Comparison of ENCODE assay signal across 8 cellular contexts in genomic region chr20:47784599-47785320, GRCh38. TPM values are rescaled to one million over a fixed set of nuclear protein-coding genes. Genes with fewer than 3 reads are reported as not detected.
DNase-seq lines count a peak whose midpoint lies in the region; ATAC-seq, FAIRE-seq and TF ChIP-seq lines count a peak whose summit lies in the region.

No MANE protein-coding gene starts in this region.

- DNase-seq in activated naive CD4-positive, alpha-beta T cell (lab: John Stamatoyannopoulos, UW): no peak
- no peak for DNase-seq in activated naive CD4-positive, alpha-beta T cell treated with anti-CD3 and anti-CD28 coated beads, Interleukin-2, amount 50 U/mL, for 72 hours (ENCODE audit: low spot score in 2 of 2)
- DNase-seq in right cardiac atrium: peak; percentile 68 to 80 (median 75)
- DNase-seq in retinal pigment epithelial cell (ENCODE audit: low read depth): no peak
- no peak for DNase-seq in D721Med (ENCODE audit: insufficient read length, low spot score)
- no peak for DNase-seq in activated T-helper 2 cell treated with anti-CD3 and anti-CD28 coated beads, Interferon-gamma antibody, Interleukin-2, Interleukin-4, amounts not matched to agents 10 μg/mL and 5 μg/mL and 100 μg/mL, durations not matched to agents 14 hours and 24 hours and 36 hours (ENCODE audit: low spot score)
- DNase-seq in DMS53 treated with DMSO at 0.1 percent for 48 hours (lab: John Stamatoyannopoulos, UW; ENCODE audit: unreplicated experiment): no peak

- H3K4me1 Mint-ChIP-seq in activated naive CD4-positive, alpha-beta T cell treated with anti-CD3 and anti-CD28 coated beads, Interleukin-2, amount 50 U/mL, for 24 hours: peaks cover 17% of the 10 kb centered on the region
- H3K4me1 Mint-ChIP-seq in activated T-helper 2 cell treated with anti-CD3 and anti-CD28 coated beads, Interferon-gamma antibody, Interleukin-2, Interleukin-4, amounts not matched to agents 10 μg/mL and 5 μg/mL and 100 μg/mL, durations not matched to agents 14 hours and 24 hours and 36 hours (ENCODE audit: low read depth): peaks cover 2% of the 10 kb centered on the region

- peak overlapping the region; percentile 57 for H3K4me3 Mint-ChIP-seq in activated naive CD4-positive, alpha-beta T cell treated with anti-CD3 and anti-CD28 coated beads, Interleukin-2, amount 50 U/mL, for 24 hours
- H3K4me3 Mint-ChIP-seq in activated T-helper 2 cell treated with anti-CD3 and anti-CD28 coated beads, Interferon-gamma antibody, Interleukin-2, Interleukin-4, amounts not matched to agents 10 μg/mL and 5 μg/mL and 100 μg/mL, durations not matched to agents 14 hours and 24 hours and 36 hours (ENCODE audit: low read depth): no peak overlapping the region

- no peaks in the 10 kb centered on the region for H3K9me3 ChIP-seq in right cardiac atrium (ENCODE audit: control insufficient read depth, low read length)

- no peaks in the 10 kb centered on the region for H3K27me3 ChIP-seq in right cardiac atrium (ENCODE audit: control insufficient read depth, insufficient read depth)

- TF ChIP-seq CTCF in retinal pigment epithelial cell (conservative IDR thresholded peaks at IDR 0.05; ENCODE audit: low read depth, low read length): peak; percentile 30
- no peak for TF ChIP-seq CTCF in D721Med (IDR thresholded peaks at IDR 0.05; ENCODE audit: insufficient read depth, missing control alignments)

- intact Hi-C loops in right cardiac atrium (cut with DNase I): loop anchor here in 2 of 4 donors (5.0 to 10.0 kb wide), 2 partner anchors 110 to 838 kb away; no protein-coding TSS in a partner anchor
- intact Hi-C loops in activated T-helper 2 cell treated with anti-CD3 and anti-CD28 coated beads, Interferon-gamma antibody, Interleukin-2, Interleukin-4, amounts not matched to agents 10 μg/mL and 5 μg/mL and 100 μg/mL, durations not matched to agents 14 hours and 24 hours and 36 hours (cut with micrococcal nuclease): no loop called here

- ATAC-seq in activated naive CD4-positive, alpha-beta T cell treated with anti-CD3 and anti-CD28 coated beads, Interleukin-2, amount 50 U/mL, for 72 hours: peak; percentile 14 to 47
- peak; percentile 61 to 83 for ATAC-seq in right cardiac atrium

- H3K4me3 ChIP-seq in right cardiac atrium (ENCODE audit: low read length): peak overlapping the region; percentile 82
- H3K4me3 ChIP-seq in retinal pigment epithelial cell (ENCODE audit: low read length): peak overlapping the region; percentile 46

- no peaks in the 10 kb centered on the region for H3K36me3 Mint-ChIP-seq in activated naive CD4-positive, alpha-beta T cell treated with anti-CD3 and anti-CD28 coated beads, Interleukin-2, amount 50 U/mL, for 24 hours
- H3K36me3 Mint-ChIP-seq in activated naive CD4-positive, alpha-beta T cell treated with anti-CD3 and anti-CD28 coated beads, Interleukin-2, amount 50 U/mL, for 72 hours: no peaks in the 10 kb centered on the region
- no peaks in the 10 kb centered on the region for H3K36me3 Mint-ChIP-seq in activated T-helper 2 cell treated with anti-CD3 and anti-CD28 coated beads, Interferon-gamma antibody, Interleukin-2, Interleukin-4, amounts not matched to agents 10 μg/mL and 5 μg/mL and 100 μg/mL, durations not matched to agents 14 hours and 24 hours and 36 hours (ENCODE audit: low read depth)

- no peaks in the 10 kb centered on the region for H3K9me3 Mint-ChIP-seq in activated naive CD4-positive, alpha-beta T cell treated with anti-CD3 and anti-CD28 coated beads, Interleukin-2, amount 50 U/mL, for 24 hours
- H3K9me3 Mint-ChIP-seq in activated naive CD4-positive, alpha-beta T cell treated with anti-CD3 and anti-CD28 coated beads, Interleukin-2, amount 50 U/mL, for 72 hours: no peaks in the 10 kb centered on the region
- H3K9me3 Mint-ChIP-seq in activated T-helper 2 cell treated with anti-CD3 and anti-CD28 coated beads, Interferon-gamma antibody, Interleukin-2, Interleukin-4, amounts not matched to agents 10 μg/mL and 5 μg/mL and 100 μg/mL, durations not matched to agents 14 hours and 24 hours and 36 hours: no peaks in the 10 kb centered on the region

- H3K27ac Mint-ChIP-seq in activated naive CD4-positive, alpha-beta T cell treated with anti-CD3 and anti-CD28 coated beads, Interleukin-2, amount 50 U/mL, for 24 hours: no peak overlapping the region
- H3K27ac Mint-ChIP-seq in activated naive CD4-positive, alpha-beta T cell treated with anti-CD3 and anti-CD28 coated beads, Interleukin-2, amount 50 U/mL, for 72 hours: no peak overlapping the region
- H3K27ac Mint-ChIP-seq in activated T-helper 2 cell treated with anti-CD3 and anti-CD28 coated beads, Interferon-gamma antibody, Interleukin-2, Interleukin-4, amounts not matched to agents 10 μg/mL and 5 μg/mL and 100 μg/mL, durations not matched to agents 14 hours and 24 hours and 36 hours: no peak overlapping the region

- no peak for FAIRE-seq in D721Med (lab: Jason Lieb, UNC)

- H3K27ac ChIP-seq in right cardiac atrium (ENCODE audit: low read length): peak overlapping the region; percentile 33

- peaks cover 42% of the 10 kb centered on the region for H3K27me3 Mint-ChIP-seq in activated naive CD4-positive, alpha-beta T cell treated with anti-CD3 and anti-CD28 coated beads, Interleukin-2, amount 50 U/mL, for 24 hours
- H3K27me3 Mint-ChIP-seq in activated T-helper 2 cell treated with anti-CD3 and anti-CD28 coated beads, Interferon-gamma antibody, Interleukin-2, Interleukin-4, amounts not matched to agents 10 μg/mL and 5 μg/mL and 100 μg/mL, durations not matched to agents 14 hours and 24 hours and 36 hours (ENCODE audit: low read depth): peaks cover 58% of the 10 kb centered on the region

- peaks cover 5% of the 10 kb centered on the region for H3K4me1 ChIP-seq in right cardiac atrium (ENCODE audit: control insufficient read depth, insufficient read depth, low read length)

- WGBS in right cardiac atrium: under 1% methylated on average over 69 of the region's 69 CpGs

RNA-seq across cellular contexts. Expression of gene SULF2, which starts 0.5 kb away (rescaled TPM):
- 1 to 10 TPM; 1.4 to 2.3 TPM for total RNA-seq in activated naive CD4-positive, alpha-beta T cell treated with anti-CD3 and anti-CD28 coated beads, Interleukin-2, amount 50 U/mL, for 72 hours
- total RNA-seq in right cardiac atrium: 10 to 100 TPM; 28.4 to 59.1 (median 48.4) TPM
- 25.4 TPM for polyA plus RNA-seq in right cardiac atrium
- total RNA-seq in activated T-helper 2 cell treated with anti-CD3 and anti-CD28 coated beads, Interferon-gamma antibody, Interleukin-2, Interleukin-4, amounts not matched to agents 10 μg/mL and 5 μg/mL and 100 μg/mL, durations not matched to agents 14 hours and 24 hours and 36 hours: 0.48 and 1.7 TPM in 2 replicates

Comparison
In these comparisons a context has a peak if more than half of its experiments do, and no peak if none do; other contexts are left out.
1. DNase-seq: peak in right cardiac atrium (3 of 3); none in activated naive CD4-positive, alpha-beta T cell (0 of 4), activated naive CD4-positive, alpha-beta T cell treated with anti-CD3 and anti-CD28 coated beads, Interleukin-2, amount 50 U/mL, for 72 hours (0 of 2), retinal pigment epithelial cell (single experiment), D721Med (single experiment), activated T-helper 2 cell treated with anti-CD3 and anti-CD28 coated beads, Interferon-gamma antibody, Interleukin-2, Interleukin-4, amounts not matched to agents 10 μg/mL and 5 μg/mL and 100 μg/mL, durations not matched to agents 14 hours and 24 hours and 36 hours (single experiment) and DMS53 treated with DMSO at 0.1 percent for 48 hours (single experiment).
2. RNA of gene SULF2, which starts 0.5 kb away (total RNA-seq): 28.4 to 59.1 TPM in right cardiac atrium; 1.4 to 2.3 TPM in activated naive CD4-positive, alpha-beta T cell treated with anti-CD3 and anti-CD28 coated beads, Interleukin-2, amount 50 U/mL, for 72 hours and 0.48 to 1.7 TPM in activated T-helper 2 cell treated with anti-CD3 and anti-CD28 coated beads, Interferon-gamma antibody, Interleukin-2, Interleukin-4, amounts not matched to agents 10 μg/mL and 5 μg/mL and 100 μg/mL, durations not matched to agents 14 hours and 24 hours and 36 hours; every median in the first group is over 4 times any median in the second.